1 cellular context compared by ENCODE assay signal in genomic region chr11:75768112-75768908, GRCh38.
TF ChIP-seq lines count a peak whose summit lies in the region.

Gene DGAT2, plus strand, starts transcription at chr11:75768778. Its CDS starts 214 bp downstream, at chr11:75768992.

TF ChIP-seq in K562, 482 proteins besides CTCF, POLR2A, EP300 and RAD21 (continued from another document and continues in another):
- TF ChIP-seq, protein P1, sequence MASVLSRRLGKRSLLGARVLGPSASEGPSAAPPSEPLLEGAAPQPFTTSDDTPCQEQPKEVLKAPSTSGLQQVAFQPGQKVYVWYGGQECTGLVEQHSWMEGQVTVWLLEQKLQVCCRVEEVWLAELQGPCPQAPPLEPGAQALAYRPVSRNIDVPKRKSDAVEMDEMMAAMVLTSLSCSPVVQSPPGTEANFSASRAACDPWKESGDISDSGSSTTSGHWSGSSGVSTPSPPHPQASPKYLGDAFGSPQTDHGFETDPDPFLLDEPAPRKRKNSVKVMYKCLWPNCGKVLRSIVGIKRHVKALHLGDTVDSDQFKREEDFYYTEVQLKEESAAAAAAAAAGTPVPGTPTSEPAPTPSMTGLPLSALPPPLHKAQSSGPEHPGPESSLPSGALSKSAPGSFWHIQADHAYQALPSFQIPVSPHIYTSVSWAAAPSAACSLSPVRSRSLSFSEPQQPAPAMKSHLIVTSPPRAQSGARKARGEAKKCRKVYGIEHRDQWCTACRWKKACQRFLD (CRISPR knock-in tag; IDR thresholded peaks at IDR 0.05), result no peak
- TF ChIP-seq, protein P2, sequence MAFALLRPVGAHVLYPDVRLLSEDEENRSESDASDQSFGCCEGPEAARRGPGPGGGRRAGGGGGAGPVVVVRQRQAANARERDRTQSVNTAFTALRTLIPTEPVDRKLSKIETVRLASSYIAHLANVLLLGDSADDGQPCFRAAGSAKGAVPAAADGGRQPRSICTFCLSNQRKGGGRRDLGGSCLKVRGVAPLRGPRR (CRISPR knock-in tag; IDR thresholded peaks at IDR 0.05), result no peak
- no peak for TF ChIP-seq ZNF436 (CRISPR knock-in tag; IDR thresholded peaks at IDR 0.05)
- no peak for TF ChIP-seq ZFP1 (CRISPR knock-in tag; IDR thresholded peaks at IDR 0.05)
- TF ChIP-seq, protein P3, sequence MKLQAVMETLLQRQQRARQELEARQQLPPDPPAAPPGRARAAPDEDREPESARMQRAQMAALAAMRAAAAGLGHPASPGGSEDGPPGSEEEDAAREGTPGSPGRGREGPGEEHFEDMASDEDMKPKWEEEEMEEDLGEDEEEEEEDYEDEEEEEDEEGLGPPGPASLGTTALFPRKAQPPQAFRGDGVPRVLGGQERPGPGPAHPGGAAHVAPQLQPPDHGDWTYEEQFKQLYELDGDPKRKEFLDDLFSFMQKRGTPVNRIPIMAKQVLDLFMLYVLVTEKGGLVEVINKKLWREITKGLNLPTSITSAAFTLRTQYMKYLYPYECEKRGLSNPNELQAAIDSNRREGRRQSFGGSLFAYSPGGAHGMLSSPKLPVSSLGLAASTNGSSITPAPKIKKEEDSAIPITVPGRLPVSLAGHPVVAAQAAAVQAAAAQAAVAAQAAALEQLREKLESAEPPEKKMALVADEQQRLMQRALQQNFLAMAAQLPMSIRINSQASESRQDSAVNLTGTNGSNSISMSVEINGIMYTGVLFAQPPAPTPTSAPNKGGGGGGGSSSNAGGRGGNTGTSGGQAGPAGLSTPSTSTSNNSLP (IDR thresholded peaks at IDR 0.05; ENCODE audit: borderline replicate concordance, low read depth, low read length), result peak; percentile 34; the same call in 1 of the 2 replicates
- TF ChIP-seq, protein P4, sequence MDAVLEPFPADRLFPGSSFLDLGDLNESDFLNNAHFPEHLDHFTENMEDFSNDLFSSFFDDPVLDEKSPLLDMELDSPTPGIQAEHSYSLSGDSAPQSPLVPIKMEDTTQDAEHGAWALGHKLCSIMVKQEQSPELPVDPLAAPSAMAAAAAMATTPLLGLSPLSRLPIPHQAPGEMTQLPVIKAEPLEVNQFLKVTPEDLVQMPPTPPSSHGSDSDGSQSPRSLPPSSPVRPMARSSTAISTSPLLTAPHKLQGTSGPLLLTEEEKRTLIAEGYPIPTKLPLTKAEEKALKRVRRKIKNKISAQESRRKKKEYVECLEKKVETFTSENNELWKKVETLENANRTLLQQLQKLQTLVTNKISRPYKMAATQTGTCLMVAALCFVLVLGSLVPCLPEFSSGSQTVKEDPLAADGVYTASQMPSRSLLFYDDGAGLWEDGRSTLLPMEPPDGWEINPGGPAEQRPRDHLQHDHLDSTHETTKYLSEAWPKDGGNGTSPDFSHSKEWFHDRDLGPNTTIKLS (IDR thresholded peaks at IDR 0.05; ENCODE audit: borderline replicate concordance, low read depth), result peak; percentile 85; the same call in 1 of the 2 replicates
- TF ChIP-seq, protein P5, sequence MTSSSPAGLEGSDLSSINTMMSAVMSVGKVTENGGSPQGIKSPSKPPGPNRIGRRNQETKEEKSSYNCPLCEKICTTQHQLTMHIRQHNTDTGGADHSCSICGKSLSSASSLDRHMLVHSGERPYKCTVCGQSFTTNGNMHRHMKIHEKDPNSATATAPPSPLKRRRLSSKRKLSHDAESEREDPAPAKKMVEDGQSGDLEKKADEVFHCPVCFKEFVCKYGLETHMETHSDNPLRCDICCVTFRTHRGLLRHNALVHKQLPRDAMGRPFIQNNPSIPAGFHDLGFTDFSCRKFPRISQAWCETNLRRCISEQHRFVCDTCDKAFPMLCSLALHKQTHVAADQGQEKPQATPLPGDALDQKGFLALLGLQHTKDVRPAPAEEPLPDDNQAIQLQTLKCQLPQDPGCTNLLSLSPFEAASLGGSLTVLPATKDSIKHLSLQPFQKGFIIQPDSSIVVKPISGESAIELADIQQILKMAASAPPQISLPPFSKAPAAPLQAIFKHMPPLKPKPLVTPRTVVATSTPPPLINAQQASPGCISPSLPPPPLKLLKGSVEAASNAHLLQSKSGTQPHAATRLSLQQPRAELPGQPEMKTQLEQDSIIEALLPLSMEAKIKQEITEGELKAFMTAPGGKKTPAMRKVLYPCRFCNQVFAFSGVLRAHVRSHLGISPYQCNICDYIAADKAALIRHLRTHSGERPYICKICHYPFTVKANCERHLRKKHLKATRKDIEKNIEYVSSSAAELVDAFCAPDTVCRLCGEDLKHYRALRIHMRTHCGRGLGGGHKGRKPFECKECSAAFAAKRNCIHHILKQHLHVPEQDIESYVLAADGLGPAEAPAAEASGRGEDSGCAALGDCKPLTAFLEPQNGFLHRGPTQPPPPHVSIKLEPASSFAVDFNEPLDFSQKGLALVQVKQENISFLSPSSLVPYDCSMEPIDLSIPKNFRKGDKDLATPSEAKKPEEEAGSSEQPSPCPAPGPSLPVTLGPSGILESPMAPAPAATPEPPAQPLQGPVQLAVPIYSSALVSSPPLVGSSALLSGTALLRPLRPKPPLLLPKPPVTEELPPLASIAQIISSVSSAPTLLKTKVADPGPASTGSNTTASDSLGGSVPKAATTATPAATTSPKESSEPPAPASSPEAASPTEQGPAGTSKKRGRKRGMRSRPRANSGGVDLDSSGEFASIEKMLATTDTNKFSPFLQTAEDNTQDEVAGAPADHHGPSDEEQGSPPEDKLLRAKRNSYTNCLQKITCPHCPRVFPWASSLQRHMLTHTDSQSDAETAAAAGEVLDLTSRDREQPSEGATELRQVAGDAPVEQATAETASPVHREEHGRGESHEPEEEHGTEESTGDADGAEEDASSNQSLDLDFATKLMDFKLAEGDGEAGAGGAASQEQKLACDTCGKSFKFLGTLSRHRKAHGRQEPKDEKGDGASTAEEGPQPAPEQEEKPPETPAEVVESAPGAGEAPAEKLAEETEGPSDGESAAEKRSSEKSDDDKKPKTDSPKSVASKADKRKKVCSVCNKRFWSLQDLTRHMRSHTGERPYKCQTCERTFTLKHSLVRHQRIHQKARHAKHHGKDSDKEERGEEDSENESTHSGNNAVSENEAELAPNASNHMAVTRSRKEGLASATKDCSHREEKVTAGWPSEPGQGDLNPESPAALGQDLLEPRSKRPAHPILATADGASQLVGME (CRISPR knock-in tag; IDR thresholded peaks at IDR 0.05), result no peak
- peak; percentile 37; the same call in 1 of the 2 replicates for TF ChIP-seq NBN (IDR thresholded peaks at IDR 0.05; ENCODE audit: low read depth)
- TF ChIP-seq NFYB (IDR thresholded peaks at IDR 0.05; ENCODE audit: extremely low read depth, insufficient read length), result no peak
- 0 out of 2 replicates have a peak, but pooled peaks have one; percentile 48 for TF ChIP-seq MXI1 (IDR thresholded peaks at IDR 0.05; ENCODE audit: low read depth, low read length)
- TF ChIP-seq SRF (CRISPR knock-in tag; IDR thresholded peaks at IDR 0.05), result 0 out of 4 replicates have a peak, but pooled peaks of 1 of the 2 experiments have one; percentile 16
- no peak for TF ChIP-seq ZKSCAN3 (CRISPR knock-in tag; IDR thresholded peaks at IDR 0.05)
- TF ChIP-seq MAX (CRISPR knock-in tag; IDR thresholded peaks at IDR 0.05), result peak; percentile 92
- no peak for TF ChIP-seq HNRNPK (IDR thresholded peaks at IDR 0.05; ENCODE audit: low read depth, low read length, poor library complexity, severe bottlenecking)
- no peak for TF ChIP-seq BMI1 (IDR thresholded peaks at IDR 0.05; ENCODE audit: low read length)
- peak; percentile 68; the same call in 1 of the 2 replicates for TF ChIP-seq HLTF (IDR thresholded peaks at IDR 0.05)
- peak; percentile 81 for TF ChIP-seq E2F1 (CRISPR knock-in tag; IDR thresholded peaks at IDR 0.05)
- peak; percentile 34; the same call in 1 of the 2 replicates for TF ChIP-seq SOX6 (IDR thresholded peaks at IDR 0.05)
- TF ChIP-seq ELF4 (CRISPR knock-in tag; IDR thresholded peaks at IDR 0.05), result no peak
- 0 out of 4 replicates have a peak, but pooled peaks of 1 of the 2 experiments have one; percentile 19 for TF ChIP-seq MLLT1 (IDR thresholded peaks at IDR 0.05)
- no peak for TF ChIP-seq XRCC4 (IDR thresholded peaks at IDR 0.05; ENCODE audit: extremely low read depth, insufficient read depth, insufficient read length)
- TF ChIP-seq ZBTB33 (CRISPR knock-in tag; IDR thresholded peaks at IDR 0.05), result no peak
- peak; percentile 18; the same call in 1 of the 2 replicates for TF ChIP-seq PHF8 (IDR thresholded peaks at IDR 0.05; ENCODE audit: borderline replicate concordance, low read length)
- TF ChIP-seq TRIM28 (IDR thresholded peaks at IDR 0.05), result 0 out of 2 replicates have a peak, but pooled peaks have one; percentile 50
- TF ChIP-seq TRIM24 (IDR thresholded peaks at IDR 0.05), result peak; percentile 42 to 76; a peak in 2 of 4 replicates
- TF ChIP-seq HDAC2 (IDR thresholded peaks at IDR 0.05), result peak; percentile 24; the same call in 1 of the 2 replicates
- TF ChIP-seq KDM1A (IDR thresholded peaks at IDR 0.05), result no peak
- peak; percentile 12; the same call in 1 of the 2 replicates for TF ChIP-seq NFIC (IDR thresholded peaks at IDR 0.05)
- no peak for TF ChIP-seq ZNF41 (CRISPR knock-in tag; conservative IDR thresholded peaks at IDR 0.05)
- TF ChIP-seq NR2C2 (CRISPR knock-in tag; IDR thresholded peaks at IDR 0.05), result no peak; the same call in 1 of the 2 replicates
- peak; percentile 22; the same call in 1 of the 2 replicates for TF ChIP-seq NR2C2 (tag; IDR thresholded peaks at IDR 0.05)
- no peak for TF ChIP-seq RHOXF2B (CRISPR knock-in tag; conservative IDR thresholded peaks at IDR 0.05)
- TF ChIP-seq ZNF316 (IDR thresholded peaks at IDR 0.05), result no peak
- no peak for TF ChIP-seq ZNF609 (CRISPR knock-in tag; IDR thresholded peaks at IDR 0.05; ENCODE audit: borderline replicate concordance)
- peak; percentile 99 for TF ChIP-seq L3MBTL2 (IDR thresholded peaks at IDR 0.05)
- no peak; the same call in 1 of the 2 replicates for TF ChIP-seq SMC3 (conservative IDR thresholded peaks at IDR 0.05; ENCODE audit: insufficient read depth, low read depth, low read length)
- TF ChIP-seq ESRRA (IDR thresholded peaks at IDR 0.05; ENCODE audit: borderline replicate concordance, low read depth), result peak; percentile 55; the same call in 1 of the 2 replicates
